1 cellular context compared by ENCODE assay signal in the genomic region with DNA sequence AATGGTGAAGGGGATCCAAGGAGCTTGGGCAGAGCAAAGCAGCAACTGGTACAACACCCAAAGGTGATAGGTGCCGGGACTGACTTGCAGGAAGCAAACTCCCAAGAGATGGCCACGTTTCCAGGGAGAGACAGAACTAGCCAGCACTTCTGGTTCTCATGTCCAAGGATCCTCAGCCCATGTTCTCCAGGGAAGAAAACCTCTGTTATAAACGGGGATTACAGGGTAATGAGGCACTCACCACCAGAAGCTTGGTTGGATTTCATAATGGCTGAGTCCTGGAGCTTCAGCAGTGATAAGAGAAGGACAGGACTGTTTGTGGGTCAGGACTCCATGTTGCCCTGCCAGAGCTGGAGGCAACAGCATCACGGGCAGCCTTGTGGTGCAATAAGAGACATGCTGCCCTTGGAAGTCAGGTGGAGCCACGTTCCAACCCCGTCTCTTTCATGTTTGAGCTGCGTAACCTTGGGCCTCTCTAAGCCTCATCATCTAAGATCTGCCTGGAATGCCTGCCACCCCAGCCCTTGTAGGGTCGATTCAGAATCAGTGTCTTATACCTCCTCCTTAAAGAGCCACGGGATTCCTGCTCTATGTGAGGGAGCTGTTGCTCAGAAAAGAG.
TF ChIP-seq lines count a peak whose summit lies in the region.

No MANE protein-coding gene starts in this region.

TF ChIP-seq in HepG2, 621 proteins besides CTCF, POLR2A, EP300 and RAD21:
- TF ChIP-seq FOXK2 (IDR thresholded peaks at IDR 0.05) (no peak), NKX3-1 (CRISPR knock-in tag; IDR thresholded peaks at IDR 0.05) (no peak), ZFP37 (CRISPR knock-in tag; IDR thresholded peaks at IDR 0.05; ENCODE audit: borderline replicate concordance) (no peak), ZNF614 (CRISPR knock-in tag; IDR thresholded peaks at IDR 0.05; ENCODE audit: borderline replicate concordance) (no peak), NFKBIZ (CRISPR knock-in tag; IDR thresholded peaks at IDR 0.05) (no peak), ARID2 (CRISPR knock-in tag; IDR thresholded peaks at IDR 0.05; ENCODE audit: borderline replicate concordance) (no peak), RFXAP (CRISPR knock-in tag; IDR thresholded peaks at IDR 0.05; ENCODE audit: borderline replicate concordance) (no peak), PITX1 (CRISPR knock-in tag; IDR thresholded peaks at IDR 0.05) (no peak), TAF1 (CRISPR knock-in tag; IDR thresholded peaks at IDR 0.05) (no peak), BCL6 (CRISPR knock-in tag; IDR thresholded peaks at IDR 0.05) (no peak)
- TF ChIP-seq, protein P1, sequence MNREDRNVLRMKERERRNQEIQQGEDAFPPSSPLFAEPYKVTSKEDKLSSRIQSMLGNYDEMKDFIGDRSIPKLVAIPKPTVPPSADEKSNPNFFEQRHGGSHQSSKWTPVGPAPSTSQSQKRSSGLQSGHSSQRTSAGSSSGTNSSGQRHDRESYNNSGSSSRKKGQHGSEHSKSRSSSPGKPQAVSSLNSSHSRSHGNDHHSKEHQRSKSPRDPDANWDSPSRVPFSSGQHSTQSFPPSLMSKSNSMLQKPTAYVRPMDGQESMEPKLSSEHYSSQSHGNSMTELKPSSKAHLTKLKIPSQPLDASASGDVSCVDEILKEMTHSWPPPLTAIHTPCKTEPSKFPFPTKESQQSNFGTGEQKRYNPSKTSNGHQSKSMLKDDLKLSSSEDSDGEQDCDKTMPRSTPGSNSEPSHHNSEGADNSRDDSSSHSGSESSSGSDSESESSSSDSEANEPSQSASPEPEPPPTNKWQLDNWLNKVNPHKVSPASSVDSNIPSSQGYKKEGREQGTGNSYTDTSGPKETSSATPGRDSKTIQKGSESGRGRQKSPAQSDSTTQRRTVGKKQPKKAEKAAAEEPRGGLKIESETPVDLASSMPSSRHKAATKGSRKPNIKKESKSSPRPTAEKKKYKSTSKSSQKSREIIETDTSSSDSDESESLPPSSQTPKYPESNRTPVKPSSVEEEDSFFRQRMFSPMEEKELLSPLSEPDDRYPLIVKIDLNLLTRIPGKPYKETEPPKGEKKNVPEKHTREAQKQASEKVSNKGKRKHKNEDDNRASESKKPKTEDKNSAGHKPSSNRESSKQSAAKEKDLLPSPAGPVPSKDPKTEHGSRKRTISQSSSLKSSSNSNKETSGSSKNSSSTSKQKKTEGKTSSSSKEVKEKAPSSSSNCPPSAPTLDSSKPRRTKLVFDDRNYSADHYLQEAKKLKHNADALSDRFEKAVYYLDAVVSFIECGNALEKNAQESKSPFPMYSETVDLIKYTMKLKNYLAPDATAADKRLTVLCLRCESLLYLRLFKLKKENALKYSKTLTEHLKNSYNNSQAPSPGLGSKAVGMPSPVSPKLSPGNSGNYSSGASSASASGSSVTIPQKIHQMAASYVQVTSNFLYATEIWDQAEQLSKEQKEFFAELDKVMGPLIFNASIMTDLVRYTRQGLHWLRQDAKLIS (CRISPR knock-in tag; IDR thresholded peaks at IDR 0.05): no peak
- TF ChIP-seq, protein P2, sequence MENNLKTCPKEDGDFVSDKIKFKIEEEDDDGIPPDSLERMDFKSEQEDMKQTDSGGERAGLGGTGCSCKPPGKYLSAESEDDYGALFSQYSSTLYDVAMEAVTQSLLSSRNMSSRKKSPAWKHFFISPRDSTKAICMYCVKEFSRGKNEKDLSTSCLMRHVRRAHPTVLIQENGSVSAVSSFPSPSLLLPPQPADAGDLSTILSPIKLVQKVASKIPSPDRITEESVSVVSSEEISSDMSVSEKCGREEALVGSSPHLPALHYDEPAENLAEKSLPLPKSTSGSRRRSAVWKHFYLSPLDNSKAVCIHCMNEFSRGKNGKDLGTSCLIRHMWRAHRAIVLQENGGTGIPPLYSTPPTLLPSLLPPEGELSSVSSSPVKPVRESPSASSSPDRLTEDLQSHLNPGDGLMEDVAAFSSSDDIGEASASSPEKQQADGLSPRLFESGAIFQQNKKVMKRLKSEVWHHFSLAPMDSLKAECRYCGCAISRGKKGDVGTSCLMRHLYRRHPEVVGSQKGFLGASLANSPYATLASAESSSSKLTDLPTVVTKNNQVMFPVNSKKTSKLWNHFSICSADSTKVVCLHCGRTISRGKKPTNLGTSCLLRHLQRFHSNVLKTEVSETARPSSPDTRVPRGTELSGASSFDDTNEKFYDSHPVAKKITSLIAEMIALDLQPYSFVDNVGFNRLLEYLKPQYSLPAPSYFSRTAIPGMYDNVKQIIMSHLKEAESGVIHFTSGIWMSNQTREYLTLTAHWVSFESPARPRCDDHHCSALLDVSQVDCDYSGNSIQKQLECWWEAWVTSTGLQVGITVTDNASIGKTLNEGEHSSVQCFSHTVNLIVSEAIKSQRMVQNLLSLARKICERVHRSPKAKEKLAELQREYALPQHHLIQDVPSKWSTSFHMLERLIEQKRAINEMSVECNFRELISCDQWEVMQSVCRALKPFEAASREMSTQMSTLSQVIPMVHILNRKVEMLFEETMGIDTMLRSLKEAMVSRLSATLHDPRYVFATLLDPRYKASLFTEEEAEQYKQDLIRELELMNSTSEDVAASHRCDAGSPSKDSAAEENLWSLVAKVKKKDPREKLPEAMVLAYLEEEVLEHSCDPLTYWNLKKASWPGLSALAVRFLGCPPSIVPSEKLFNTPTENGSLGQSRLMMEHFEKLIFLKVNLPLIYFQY (CRISPR knock-in tag; IDR thresholded peaks at IDR 0.05; ENCODE audit: borderline replicate concordance): no peak
- TF ChIP-seq, protein P3, sequence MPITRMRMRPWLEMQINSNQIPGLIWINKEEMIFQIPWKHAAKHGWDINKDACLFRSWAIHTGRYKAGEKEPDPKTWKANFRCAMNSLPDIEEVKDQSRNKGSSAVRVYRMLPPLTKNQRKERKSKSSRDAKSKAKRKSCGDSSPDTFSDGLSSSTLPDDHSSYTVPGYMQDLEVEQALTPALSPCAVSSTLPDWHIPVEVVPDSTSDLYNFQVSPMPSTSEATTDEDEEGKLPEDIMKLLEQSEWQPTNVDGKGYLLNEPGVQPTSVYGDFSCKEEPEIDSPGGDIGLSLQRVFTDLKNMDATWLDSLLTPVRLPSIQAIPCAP (CRISPR knock-in tag; IDR thresholded peaks at IDR 0.05; ENCODE audit: low read depth): no peak
- TF ChIP-seq, protein P4, sequence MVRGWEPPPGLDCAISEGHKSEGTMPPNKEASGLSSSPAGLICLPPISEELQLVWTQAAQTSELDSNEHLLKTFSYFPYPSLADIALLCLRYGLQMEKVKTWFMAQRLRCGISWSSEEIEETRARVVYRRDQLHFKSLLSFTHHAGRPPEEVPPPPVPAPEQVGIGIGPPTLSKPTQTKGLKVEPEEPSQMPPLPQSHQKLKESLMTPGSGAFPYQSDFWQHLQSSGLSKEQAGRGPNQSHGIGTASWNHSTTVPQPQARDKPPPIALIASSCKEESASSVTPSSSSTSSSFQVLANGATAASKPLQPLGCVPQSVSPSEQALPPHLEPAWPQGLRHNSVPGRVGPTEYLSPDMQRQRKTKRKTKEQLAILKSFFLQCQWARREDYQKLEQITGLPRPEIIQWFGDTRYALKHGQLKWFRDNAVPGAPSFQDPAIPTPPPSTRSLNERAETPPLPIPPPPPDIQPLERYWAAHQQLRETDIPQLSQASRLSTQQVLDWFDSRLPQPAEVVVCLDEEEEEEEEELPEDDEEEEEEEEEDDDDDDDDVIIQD (CRISPR knock-in tag; IDR thresholded peaks at IDR 0.05; ENCODE audit: low read depth): no peak
